Comparison of ENCODE assay signal across 13 cellular contexts in genomic region chr1:94658221-94658620, GRCh38.
DNase-seq lines count a peak whose midpoint lies in the region; ATAC-seq and TF ChIP-seq lines count a peak whose summit lies in the region.
"Had no signal": no experiment of that assay in that cellular context is flagged by ENCODE, and none has a peak within 500 bp of the region (broad histone marks: within the 10 kb centered on the region; RNA-seq: fewer than 3 reads in every experiment).

No MANE protein-coding gene starts in this region.

- no peak overlapping the region for H3K23ac ChIP-seq in neuronal stem cell (ENCODE audit: low read depth, low read length, poor library complexity)

- no peak overlapping the region for H3K4me2 ChIP-seq in neuronal stem cell (ENCODE audit: insufficient read depth, low read length, poor library complexity, severe bottlenecking)

- no peak overlapping the region for H3K18ac ChIP-seq in neuronal stem cell (ENCODE audit: low read length)

- no peak overlapping the region for H2BK12ac ChIP-seq in neuronal stem cell (ENCODE audit: low read length)

- no peak overlapping the region for H3K9ac ChIP-seq in neuronal stem cell (ENCODE audit: low read depth, low read length, poor library complexity)

- H3K4me3 Mint-ChIP-seq in activated CD4-positive, alpha-beta T cell treated with anti-CD3 and anti-CD28 coated beads, Interleukin-2, amount 10 ng/mL, durations not matched to agents 7 days and 5 days = no peak overlapping the region
- H3K4me3 Mint-ChIP-seq: CD4-positive, alpha-beta memory T cell had no signal

- no TSS peak for BruUV-seq in Panc1 (replicated peaks; lab: Mats Ljungman, UMichigan)

- no peak for ATAC-seq in Panc1
- peak; percentile 92 for ATAC-seq in Right ventricle myocardium superior (ENCODE audit: poor library complexity)
- ATAC-seq in HG03520 (IDR thresholded peaks at IDR 0.05; ENCODE audit: unreplicated experiment) = no peak

- CTCF ChIA-PET in Panc1 (lab: Charles Lee) = no interaction called here
- CTCF ChIA-PET in activated CD4-positive, alpha-beta T cell treated with anti-CD3 and anti-CD28 coated beads, Interleukin-2, amount 10 ng/mL, durations not matched to agents 7 days and 5 days (lab: Charles Lee) = no interaction called here

- H3K9me3 ChIP-seq in Panc1 (ENCODE audit: control insufficient read depth, insufficient read depth, low read depth, low read length) (no peaks in the 10 kb centered on the region), neuronal stem cell (replicated peaks in 1 of 2; ENCODE audit: control insufficient read depth in 2 of 2, insufficient read depth in 1 of 2, low read depth in 1 of 2, low read length in 2 of 2) (peaks cover 2 to 3% of the 10 kb centered on the region in 2 donors)

- no peak overlapping the region for H2BK5ac ChIP-seq in neuronal stem cell (ENCODE audit: low read length)

- H2BK120ac ChIP-seq in neuronal stem cell (ENCODE audit: low read depth, low read length) = no peak overlapping the region

- H3K14ac ChIP-seq in neuronal stem cell (ENCODE audit: low read length) = no peak overlapping the region

- in situ Hi-C loops in Panc1 (cut with HindIII; ENCODE audit: low pct_unique_long_range_greater_than_20kb, low sequenced_read_pairs) = no loop called here

- H2AK5ac ChIP-seq in neuronal stem cell (ENCODE audit: low read depth, low read length) = no peak overlapping the region

- peaks cover 9% of the 10 kb centered on the region for H3K4me1 ChIP-seq in Panc1 (ENCODE audit: control insufficient read depth, insufficient read depth, low read length)
- H3K4me1 ChIP-seq in neuronal stem cell (ENCODE audit: control insufficient read depth in 2 of 2, insufficient read depth in 1 of 2, low read depth in 1 of 2, low read length in 2 of 2) = peaks cover 18 to 23% of the 10 kb centered on the region in 2 donors

- H3K4me3 ChIP-seq in Panc1 (ENCODE audit: low read depth in 2 of 2, low read length in 2 of 2) = no peak overlapping the region
- H3K4me3 ChIP-seq in neuronal stem cell (ENCODE audit: low read length in 2 of 2) = no peak overlapping the region

- H3K27me3 Mint-ChIP-seq in activated CD4-positive, alpha-beta T cell treated with anti-CD3 and anti-CD28 coated beads, Interleukin-2, amount 10 ng/mL, durations not matched to agents 7 days and 5 days = peaks cover 7% of the 10 kb centered on the region

- H3K9me3 Mint-ChIP-seq in activated CD4-positive, alpha-beta T cell treated with anti-CD3 and anti-CD28 coated beads, Interleukin-2, amount 10 ng/mL, durations not matched to agents 7 days and 5 days = no peaks in the 10 kb centered on the region

- H2BK15ac ChIP-seq in neuronal stem cell (ENCODE audit: low read length) = no peak overlapping the region

- no peak for TF ChIP-seq CTCF in Panc1 (IDR thresholded peaks at IDR 0.05)

- no peaks in the 10 kb centered on the region for H3K79me1 ChIP-seq in neuronal stem cell (ENCODE audit: low read depth, low read length)

- no peak overlapping the region for H4K8ac ChIP-seq in neuronal stem cell (ENCODE audit: low read depth, low read length)

- intact Hi-C loops in Panc1 (cut with micrococcal nuclease; ENCODE audit: unreplicated experiment) = no loop called here
- intact Hi-C loops in Right ventricle myocardium superior (cut with DNase I) = loop anchor here (10.0 kb wide), 1 partner anchor 147 kb away; no protein-coding TSS in a partner anchor

- no peak overlapping the region for H4K91ac ChIP-seq in neuronal stem cell (ENCODE audit: low read depth, low read length, poor library complexity)

- POLR2A ChIA-PET in Panc1 (lab: Charles Lee) = no interaction called here
- POLR2A ChIA-PET in activated CD4-positive, alpha-beta T cell treated with anti-CD3 and anti-CD28 coated beads, Interleukin-2, amount 10 ng/mL, durations not matched to agents 7 days and 5 days (lab: Charles Lee) = no interaction called here

- H3K27me3 ChIP-seq in Panc1 (ENCODE audit: control insufficient read depth, insufficient read depth, low read length) (no peaks in the 10 kb centered on the region), neuronal stem cell (ENCODE audit: control insufficient read depth in 3 of 3, insufficient read depth in 3 of 3, low read depth in 1 of 3, low read length in 3 of 3) (no peaks in the 10 kb centered on the region)

- H3K27ac ChIP-seq in Panc1 (ENCODE audit: low read length) = peak overlapping the region; percentile 61; the same call in 1 of the 2 replicates
- H3K27ac ChIP-seq in neuronal stem cell (replicated peaks; ENCODE audit: low read length) = peak overlapping the region; percentile 34

- no peaks in the 10 kb centered on the region for H3K4me1 Mint-ChIP-seq in activated CD4-positive, alpha-beta T cell treated with anti-CD3 and anti-CD28 coated beads, Interleukin-2, amount 10 ng/mL, durations not matched to agents 7 days and 5 days
- H3K4me1 Mint-ChIP-seq: CD4-positive, alpha-beta memory T cell had no signal

- WGBS in neuronal stem cell (ENCODE audit: extremely low coverage in 2 of 2, insufficient read length in 2 of 2, insufficient replicate concordance in 1 of 2), 2 donors = no CpG with 5 or more reads among the region's 3 CpGs

- peak; percentile 40 for DNase-seq in EH (ENCODE audit: low read depth)
- no peak for DNase-seq in Panc1 (ENCODE audit: low read depth, low spot score)
- peak; percentile 52 for DNase-seq in Right ventricle myocardium superior
- DNase-seq in neuronal stem cell (ENCODE audit: low spot score) = no peak
- DNase-seq in CD1c-positive myeloid dendritic cell (ENCODE audit: extremely low spot score) = no peak
- DNase-seq in activated CD4-positive, alpha-beta T cell treated with anti-CD3 and anti-CD28 coated beads, Interleukin-2, amount 10 ng/mL, durations not matched to agents 7 days and 5 days = no peak
- DNase-seq in OCI-M1 (lab: John Stamatoyannopoulos, UW) = no peak
- DNase-seq: activated T-cell treated with anti-CD3 and anti-CD28 coated beads, Interleukin-2, amount 50 U/mL, for 1 hour; CD4-positive, alpha-beta memory T cell; foreskin melanocyte; NCI-H2029 treated with DMSO at 0.1 percent for 48 hours; stimulated activated naive CD4-positive, alpha-beta T cell treated with Interleukin-2 at 50 U/mL for 16 hours had no signal

- peak overlapping the region; percentile 18 for H2AFZ ChIP-seq in neuronal stem cell (ENCODE audit: low read length)

- no peak overlapping the region for H3K27ac Mint-ChIP-seq in activated CD4-positive, alpha-beta T cell treated with anti-CD3 and anti-CD28 coated beads, Interleukin-2, amount 10 ng/mL, durations not matched to agents 7 days and 5 days
- H3K27ac Mint-ChIP-seq: CD4-positive, alpha-beta memory T cell had no signal

- H3K4ac ChIP-seq in neuronal stem cell (ENCODE audit: low read length) = no peak overlapping the region

- H3K36me3 ChIP-seq in Panc1 (ENCODE audit: control insufficient read depth, insufficient read depth, low read length) = no peaks in the 10 kb centered on the region
- no peaks in the 10 kb centered on the region for H3K36me3 ChIP-seq in neuronal stem cell (replicated peaks in 1 of 2; ENCODE audit: control insufficient read depth in 2 of 2, insufficient read depth in 2 of 2, low read length in 2 of 2)

- H3K36me3 Mint-ChIP-seq in activated CD4-positive, alpha-beta T cell treated with anti-CD3 and anti-CD28 coated beads, Interleukin-2, amount 10 ng/mL, durations not matched to agents 7 days and 5 days (ENCODE audit: low read depth) = no peaks in the 10 kb centered on the region
- H3K36me3 Mint-ChIP-seq: CD4-positive, alpha-beta memory T cell had no signal

Comparison
In these comparisons a context has a peak if more than half of its experiments do, and no peak if none do; other contexts are left out.
1. DNase-seq: peak in EH (single experiment) and Right ventricle myocardium superior (single experiment); none in Panc1 (single experiment), neuronal stem cell (single experiment), CD1c-positive myeloid dendritic cell (single experiment), activated CD4-positive, alpha-beta T cell treated with anti-CD3 and anti-CD28 coated beads, Interleukin-2, amount 10 ng/mL, durations not matched to agents 7 days and 5 days (single experiment) and OCI-M1 (single experiment).